ENCODE assay signal across 21 cellular contexts in genomic region chr20:49482173-49482572, GRCh38. TPM values are rescaled to one million over a fixed set of nuclear protein-coding genes. Genes with fewer than 3 reads are reported as not detected.
DNase-seq lines count a peak whose midpoint lies in the region; ATAC-seq, FAIRE-seq and TF ChIP-seq lines count a peak whose summit lies in the region.
"Had no signal": no experiment of that assay in that cellular context is flagged by ENCODE, and none has a peak within 500 bp of the region (broad histone marks: within the 10 kb centered on the region; RNA-seq: fewer than 3 reads in every experiment).

No MANE protein-coding gene starts in this region.

- POLR2A ChIA-PET in HepG2 (lab: Yijun Ruan, JAX): no interaction called here

- DNase-seq in HepG2 (ENCODE audit: low spot score): no peak
- no peak for DNase-seq in right lobe of liver
- DNase-seq in hepatocyte (ENCODE audit: low spot score): no peak
- no peak for DNase-seq in NCI-H748 (lab: John Stamatoyannopoulos, UW; ENCODE audit: unreplicated experiment)
- no peak for DNase-seq in activated T-cell treated with anti-CD3 and anti-CD28 coated beads, Interleukin-2, amount 50 U/mL, for 24 hours
- no peak for DNase-seq in DMS79 (lab: John Stamatoyannopoulos, UW)
- DNase-seq: NCI-H1417 treated with DMSO at 0.1 percent for 48 hours, NCI-H2081, NCI-H69 had no signal

- H3K4me2 ChIP-seq in HepG2 (ENCODE audit: low read depth, low read length): no peak overlapping the region
- peak overlapping the region; percentile 88 for H3K4me2 ChIP-seq in hepatocyte
- H3K4me2 ChIP-seq: KMS-11 had no signal

- H3K9me3 ChIP-seq in HepG2 (ENCODE audit: low read length) (no peaks in the 10 kb centered on the region), right lobe of liver (no peaks in the 10 kb centered on the region), hepatocyte (ENCODE audit: low read depth) (no peaks in the 10 kb centered on the region)

- H3K9me3 Mint-ChIP-seq in activated T-cell treated with anti-CD3 and anti-CD28 coated beads, Interleukin-2, amount 50 U/mL, for 24 hours: no peaks in the 10 kb centered on the region
- H3K9me3 Mint-ChIP-seq: activated CD4-positive, alpha-beta memory T cell treated with anti-CD3 and anti-CD28 coated beads for 36 hours; activated naive CD8-positive, alpha-beta T cell treated with anti-CD3 and anti-CD28 coated beads for 36 hours had no signal

- H3K27me3 Mint-ChIP-seq in activated T-cell treated with anti-CD3 and anti-CD28 coated beads, Interleukin-2, amount 50 U/mL, for 24 hours: peaks cover 82% of the 10 kb centered on the region

- peaks cover 35% of the 10 kb centered on the region for H3K4me1 ChIP-seq in HepG2 (ENCODE audit: insufficient read depth, low read length)
- peaks cover 0 to 59% (median 20%) of the 10 kb centered on the region in 4 donors for H3K4me1 ChIP-seq in right lobe of liver
- H3K4me1 ChIP-seq in hepatocyte (ENCODE audit: insufficient read depth): peaks cover 9% of the 10 kb centered on the region
- H3K4me1 ChIP-seq in rectal smooth muscle tissue (ENCODE audit: control insufficient read depth, insufficient read depth, low read length): no peaks in the 10 kb centered on the region
- H3K4me1 ChIP-seq: parathyroid adenoma had no signal

- H3K79me2 ChIP-seq in HepG2 (ENCODE audit: insufficient read depth, low read length) (no peaks in the 10 kb centered on the region), hepatocyte (no peaks in the 10 kb centered on the region)
- H3K79me2 ChIP-seq: parathyroid adenoma had no signal

- WGBS in HepG2 (ENCODE audit: low lambda C conversion rate): 82% methylated on average over 32 of the region's 46 CpGs
- WGBS in right lobe of liver (ENCODE audit: insufficient coverage, low coverage, low lambda C conversion rate, missing lambda C conversion rate): no CpG with 5 or more reads among the region's 46 CpGs
- 88% methylated on average over 21 of the region's 46 CpGs for WGBS in hepatocyte (ENCODE audit: low lambda C conversion rate, missing lambda C conversion rate)

- intact Hi-C loops in HepG2 (cut with micrococcal nuclease; ENCODE audit: unreplicated experiment): loop anchor here (5.0 kb wide), 1 partner anchor 40 kb away; no protein-coding TSS in a partner anchor
- intact Hi-C loops in right lobe of liver (cut with DNase I): no loop called here

- H3K27me3 ChIP-seq in HepG2 (ENCODE audit: control insufficient read depth in 1 of 2, insufficient read depth in 2 of 2, low read length in 2 of 2) (peaks cover 4 to 36% of the 10 kb centered on the region in 2 experiments; a peak in 3 of 5 replicates), right lobe of liver (no peaks in the 10 kb centered on the region), hepatocyte (peaks cover 37% of the 10 kb centered on the region), rectal smooth muscle tissue (ENCODE audit: control insufficient read depth, insufficient read depth, low read length) (no peaks in the 10 kb centered on the region)

- no peaks in the 10 kb centered on the region for H3K9me2 ChIP-seq in hepatocyte (replicated peaks; ENCODE audit: insufficient read depth)

- TF ChIP-seq EP300 in HepG2 (IDR thresholded peaks at IDR 0.05; ENCODE audit: low read depth in 2 of 2, low read length in 2 of 2) (no peak), HepG2 (CRISPR knock-in tag; IDR thresholded peaks at IDR 0.05; ENCODE audit: borderline replicate concordance) (no peak)

- TF ChIP-seq RAD21 in HepG2 (CRISPR knock-in tag; IDR thresholded peaks at IDR 0.05): no peak

- CTCF ChIA-PET in HepG2 (lab: Yijun Ruan, JAX; ENCODE audit: low intra/inter-chr PET ratio, low total read pairs): interaction anchor here (9.6 kb wide), 1 partner anchor 148 kb away, joined by 159 read pairs; no protein-coding TSS in a partner anchor

- H3K9ac ChIP-seq in HepG2 (ENCODE audit: insufficient read depth, low read depth, low read length) (no peak overlapping the region), rectal smooth muscle tissue (ENCODE audit: low read length) (no peak overlapping the region)
- H3K9ac ChIP-seq: KMS-11, parathyroid adenoma had no signal

- H3K4me3 ChIP-seq in HepG2 (replicated peaks in 1 of 3; ENCODE audit: insufficient read depth in 1 of 3, low read depth in 2 of 3, low read length in 3 of 3) (no peak overlapping the region), right lobe of liver (no peak overlapping the region), hepatocyte (no peak overlapping the region), rectal smooth muscle tissue (ENCODE audit: low read length) (peak overlapping the region; percentile 32)

- H3K36me3 ChIP-seq in HepG2 (replicated peaks in 1 of 2; ENCODE audit: control insufficient read depth in 1 of 2, insufficient read depth in 2 of 2, low read length in 2 of 2): no peaks in the 10 kb centered on the region
- no peaks in the 10 kb centered on the region for H3K36me3 ChIP-seq in right lobe of liver
- H3K36me3 ChIP-seq in hepatocyte (replicated peaks; ENCODE audit: insufficient read depth, low read depth): no peaks in the 10 kb centered on the region
- H3K36me3 ChIP-seq in rectal smooth muscle tissue (ENCODE audit: control insufficient read depth, insufficient read depth, low read length): no peaks in the 10 kb centered on the region

- H3K36me3 Mint-ChIP-seq in activated T-cell treated with anti-CD3 and anti-CD28 coated beads, Interleukin-2, amount 50 U/mL, for 24 hours (ENCODE audit: low read depth): no peaks in the 10 kb centered on the region
- H3K36me3 Mint-ChIP-seq: activated CD4-positive, alpha-beta memory T cell treated with anti-CD3 and anti-CD28 coated beads for 36 hours; activated naive CD8-positive, alpha-beta T cell treated with anti-CD3 and anti-CD28 coated beads for 36 hours; natural killer cell had no signal

- ATAC-seq in HepG2: no peak
- ATAC-seq in right lobe of liver: no peak
- no peak for ATAC-seq in GM19463 (IDR thresholded peaks at IDR 0.05; ENCODE audit: unreplicated experiment)
- ATAC-seq: Panc1 had no signal

- no peak for TF ChIP-seq CTCF in HepG2 (CRISPR knock-in tag; IDR thresholded peaks at IDR 0.05)
- no peak for TF ChIP-seq CTCF in right lobe of liver (IDR thresholded peaks at IDR 0.05)
- no peak for TF ChIP-seq CTCF in hepatocyte (IDR thresholded peaks at IDR 0.05; ENCODE audit: poor library complexity)

- peaks cover 7% of the 10 kb centered on the region for H3K4me1 Mint-ChIP-seq in activated T-cell treated with anti-CD3 and anti-CD28 coated beads, Interleukin-2, amount 50 U/mL, for 24 hours (ENCODE audit: low read depth)

- H4K20me1 ChIP-seq in HepG2 (ENCODE audit: insufficient read depth, low read length) (peaks cover 30% of the 10 kb centered on the region; the same call in 1 of the 2 replicates), hepatocyte (ENCODE audit: insufficient read depth, poor library complexity, severe bottlenecking) (no peaks in the 10 kb centered on the region)

- H3K27ac Mint-ChIP-seq in activated T-cell treated with anti-CD3 and anti-CD28 coated beads, Interleukin-2, amount 50 U/mL, for 24 hours: no peak overlapping the region
- H3K27ac Mint-ChIP-seq: activated CD4-positive, alpha-beta memory T cell treated with anti-CD3 and anti-CD28 coated beads for 36 hours; activated naive CD8-positive, alpha-beta T cell treated with anti-CD3 and anti-CD28 coated beads for 36 hours; natural killer cell had no signal

- no peak for FAIRE-seq in HepG2 (lab: Jason Lieb, UNC)
- FAIRE-seq: G401.6, keratinocyte had no signal

- TF ChIP-seq POLR2A in HepG2 (IDR thresholded peaks at IDR 0.05; ENCODE audit: insufficient read depth in 1 of 2, low read depth in 2 of 2, low read length in 2 of 2) (no peak), right lobe of liver (IDR thresholded peaks at IDR 0.05) (no peak)

- H2AFZ ChIP-seq in HepG2 (ENCODE audit: low read length): no peak overlapping the region
- no peak overlapping the region for H2AFZ ChIP-seq in hepatocyte

- no TSS peak for BruUV-seq in HepG2 (replicated peaks; lab: Mats Ljungman, UMichigan)

- no peak overlapping the region for H3K27ac ChIP-seq in HepG2 (ENCODE audit: extremely low read length, insufficient read depth, low read length)
- H3K27ac ChIP-seq in right lobe of liver: no peak overlapping the region
- H3K27ac ChIP-seq in hepatocyte: no peak overlapping the region
- H3K27ac ChIP-seq in rectal smooth muscle tissue (ENCODE audit: low read depth, low read length): peak overlapping the region; percentile 55
- H3K27ac ChIP-seq: KMS-11, parathyroid adenoma had no signal

- H3K4me3 Mint-ChIP-seq in activated T-cell treated with anti-CD3 and anti-CD28 coated beads, Interleukin-2, amount 50 U/mL, for 24 hours: no peak overlapping the region
- H3K4me3 Mint-ChIP-seq: activated CD4-positive, alpha-beta memory T cell treated with anti-CD3 and anti-CD28 coated beads for 36 hours; activated naive CD8-positive, alpha-beta T cell treated with anti-CD3 and anti-CD28 coated beads for 36 hours had no signal

- in situ Hi-C loops in HepG2 (cut with HindIII; ENCODE audit: extremely low pct_ligation_motif_present, low pct_unique_long_range_greater_than_20kb): loop anchor here (5.0 kb wide), 2 partner anchors 95 to 150 kb away; no protein-coding TSS in a partner anchor

RNA-seq across cellular contexts. Expression of gene KCNB1, which starts 0.3 kb away (rescaled TPM):
- 0.02 TPM in 1 of 2 replicates, not detected in the other for total RNA-seq in HepG2 (2016; rRNA removed; fragmentation: Illumina TruSeq; extraction: Trizol)
- not detected in 2 replicates for total RNA-seq in HepG2 (2016; cell fraction: cytosol; rRNA removed; fragmentation: Illumina TruSeq; extraction: Trizol; ENCODE audit: low read depth)
- 0.04 TPM in 1 of 2 replicates, not detected in the other for total RNA-seq in HepG2 (2016; cell fraction: insoluble cytoplasmic fraction; rRNA removed; fragmentation: Illumina TruSeq; extraction: Trizol)
- total RNA-seq in HepG2 (2016; cell fraction: membrane; rRNA removed; fragmentation: Illumina TruSeq; extraction: Trizol): not detected in 2 replicates
- total RNA-seq in HepG2 (2016; cell fraction: nucleus; rRNA removed; fragmentation: Illumina TruSeq; extraction: Trizol): 0.09 TPM in 1 of 2 replicates, not detected in the other
- 0.01 TPM in 1 of 2 replicates, not detected in the other for polyA plus RNA-seq in HepG2 (2011; rRNA removed)
- 0.03 TPM in 1 of 2 replicates, not detected in the other for polyA plus RNA-seq in HepG2 (2011; cell fraction: cytosol; rRNA removed)
- polyA plus RNA-seq in HepG2 (2011; cell fraction: nucleus; rRNA removed): not detected in 2 replicates
- polyA plus RNA-seq in HepG2 (2012): 0.05 and 0.09 TPM in 2 replicates
- polyA plus RNA-seq in HepG2 (2016; cell fraction: cytosol; fragmentation: Illumina TruSeq; extraction: Trizol; ENCODE audit: low read depth): not detected in 2 replicates
- not detected in 2 replicates for polyA plus RNA-seq in HepG2 (2016; cell fraction: insoluble cytoplasmic fraction; fragmentation: Illumina TruSeq; extraction: Trizol; ENCODE audit: low read depth)
- not detected in 2 replicates for polyA plus RNA-seq in HepG2 (2016; cell fraction: membrane; fragmentation: Illumina TruSeq; extraction: Trizol; ENCODE audit: low read depth)
- not detected in 2 replicates for polyA plus RNA-seq in HepG2 (2016; cell fraction: nucleus; fragmentation: Illumina TruSeq; extraction: Trizol; ENCODE audit: insufficient read depth, low read depth)
- polyA minus RNA-seq in HepG2 (2011; rRNA and poly(A)+ RNA removed; ENCODE audit: low replicate concordance): 0.16 TPM in 1 of 2 replicates, not detected in the other
- polyA minus RNA-seq in HepG2 (2011; cell fraction: cytosol; rRNA and poly(A)+ RNA removed): not detected in 2 replicates
- polyA minus RNA-seq in HepG2 (2011; cell fraction: nucleus; rRNA and poly(A)+ RNA removed): under 0.01 TPM in 1 of 2 replicates, not detected in the other
- total RNA-seq in right lobe of liver: 1 to 10 TPM; 1.5 to 8.2 (median 3.8) TPM
- total RNA-seq in hepatocyte: 0.37 and 0.44 TPM in 2 replicates
- polyA plus RNA-seq in hepatocyte: 1.0 and 1.5 TPM in 2 replicates
- total RNA-seq: activated CD4-positive, alpha-beta memory T cell treated with anti-CD3 and anti-CD28 coated beads for 36 hours; activated naive CD8-positive, alpha-beta T cell treated with anti-CD3 and anti-CD28 coated beads for 36 hours; dermis microvascular lymphatic vessel endothelial cell; glomerular endothelial cell had no signal
- polyA plus RNA-seq: keratinocyte had no signal
